ENCODE assay signal across 33 cellular contexts in the genomic region with DNA sequence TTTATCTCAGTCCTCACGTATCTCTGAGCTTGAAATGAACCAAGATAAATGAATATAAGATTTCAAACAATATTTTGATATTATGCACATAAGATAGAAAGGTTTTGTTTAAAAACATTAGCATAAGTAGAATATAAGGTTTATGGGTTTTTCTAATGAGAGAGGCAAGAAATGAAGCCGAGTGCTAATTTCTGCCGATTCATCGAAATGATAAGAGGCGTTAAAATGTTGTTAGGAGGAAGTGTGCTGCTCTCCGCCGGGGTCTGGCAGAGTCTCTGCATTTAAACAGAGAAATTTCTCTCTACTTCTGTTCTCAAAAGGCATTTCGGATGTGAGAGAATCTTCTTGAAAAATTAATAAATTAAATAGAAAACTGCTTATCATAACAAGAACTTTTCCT.
"Had no signal": no experiment of that assay in that cellular context is flagged by ENCODE, and none has a peak within 500 bp of the region (broad histone marks: within the 10 kb centered on the region; RNA-seq: fewer than 3 reads in every experiment).

No MANE protein-coding gene starts in this region.

- H2AFZ ChIP-seq: PC-9 had no signal

- H3K4me2 ChIP-seq: KMS-11, PC-9 had no signal

- FAIRE-seq: bronchial epithelial cell, RCC 7860 had no signal

- H3K27ac ChIP-seq: KMS-11, PC-9, RWPE1, VCaP had no signal

- DNase-seq: activated B cell treated with CpG ODN at 0.5 μM for 24 hours; activated CD4-positive, alpha-beta memory T cell treated with anti-CD3 and anti-CD28 coated beads for 36 hours; activated CD4-positive, alpha-beta T cell treated with anti-CD3 and anti-CD28 coated beads for 4 hours; activated CD4-positive, alpha-beta T cell treated with anti-CD3 and anti-CD28 coated beads, Interleukin-2, amount 50 U/mL, for 1 hour; activated CD4-positive, CD25-positive, alpha-beta regulatory T cell treated with anti-CD3 and anti-CD28 coated beads, Interleukin-2, amount 50 U/mL, for 72 hours; activated CD8-positive, alpha-beta memory T cell treated with anti-CD3 and anti-CD28 coated beads, Interleukin-2, amount 50 U/mL, for 4 hours; activated effector memory CD4-positive, alpha-beta T cell treated with Interleukin-2 at 50 U/mL for 16 hours; activated naive CD4-positive, alpha-beta T cell treated with anti-CD3 and anti-CD28 coated beads, Interleukin-2, amount 10 ng/mL, durations not matched to agents 7 days and 5 days; activated naive CD8-positive, alpha-beta T cell treated with anti-CD3 and anti-CD28 coated beads, Interleukin-2, amount 50 U/mL, for 24 hours; activated T-cell treated with anti-CD3 and anti-CD28 coated beads for 4 hours; activated T-cell treated with anti-CD3 and anti-CD28 coated beads, Interleukin-2, amount 50 U/mL, for 48 hours; anterior cingulate cortex; caudate nucleus; MM.1S; MV-4-11; NCI-H1092; NCI-H1436 treated with DMSO at 0.1 percent for 48 hours; NCI-H1694 treated with DMSO at 0.1 percent for 48 hours; NCI-H2029; NCI-H345; NCI-H524 treated with DMSO at 0.1 percent for 48 hours; PC-9; SIG-M5; SW 1271; T-helper 1 cell; T1000 had no signal

- ATAC-seq: activated naive CD8-positive, alpha-beta T cell treated with anti-CD3 and anti-CD28 coated beads, Interleukin-2, amount 50 U/mL, for 24 hours; Right ventricle myocardium inferior; SK-N-SH treated with all-trans-retinoic acid at 6 μM for 48 hours had no signal

- H3K9ac ChIP-seq: KMS-11 had no signal

- H3K4me3 ChIP-seq: PC-9 had no signal
